26 cellular contexts compared by ENCODE assay signal in the genomic region with DNA sequence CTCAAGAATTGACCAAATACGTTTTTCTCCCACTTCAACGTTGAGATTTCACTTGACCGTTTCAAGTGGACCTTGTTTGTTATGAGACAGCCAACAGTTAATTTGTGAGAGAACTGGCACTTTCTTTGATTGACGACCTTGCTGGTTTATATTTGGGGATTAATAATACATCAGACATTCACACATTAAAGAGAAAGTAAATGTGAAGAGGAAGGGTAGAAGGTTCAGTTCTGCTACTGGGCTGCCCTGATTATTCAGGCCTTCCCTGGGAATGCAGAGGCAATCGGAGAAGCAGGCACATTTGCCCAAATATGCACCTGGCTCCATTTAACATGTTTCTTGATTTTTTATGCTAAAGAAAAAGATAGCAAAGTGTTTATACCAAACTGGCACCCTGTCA.
"Had no signal": no experiment of that assay in that cellular context is flagged by ENCODE, and none has a peak within 500 bp of the region (broad histone marks: within the 10 kb centered on the region; RNA-seq: fewer than 3 reads in every experiment).

No MANE protein-coding gene starts in this region.

- DNase-seq: activated CD4-positive, alpha-beta memory T cell treated with anti-CD3 and anti-CD28 coated beads, Interleukin-2, amount 10 ng/mL, durations not matched to agents 7 days and 5 days; activated CD4-positive, alpha-beta T cell treated with anti-CD3 and anti-CD28 coated beads for 36 hours; activated CD4-positive, alpha-beta T cell treated with anti-CD3 and anti-CD28 coated beads, Interleukin-2, amount 50 U/mL, for 1 hour; activated CD4-positive, CD25-positive, alpha-beta regulatory T cell; activated gamma-delta T cell; activated naive CD4-positive, alpha-beta T cell treated with anti-CD3 and anti-CD28 coated beads for 36 hours; activated T-cell treated with anti-CD3 and anti-CD28 coated beads for 4 hours; activated T-cell treated with anti-CD3 and anti-CD28 coated beads, Interleukin-2, amount 50 U/mL, for 48 hours; amygdala; brain microvascular endothelial cell; cerebellar nuclear complex; Karpas-422; MM.1S; NCI-H1436 treated with DMSO at 0.1 percent for 48 hours; NCI-H345; NCI-H510A; NCI-H526 treated with DMSO at 0.1 percent for 48 hours; PC-3; SHP77; T-helper 17 cell; T-helper 9 cell had no signal

- H3K9me3 ChIP-seq: SJSA1 had no signal

- ATAC-seq: activated CD4-positive, alpha-beta T cell treated with anti-CD3 and anti-CD28 coated beads for 36 hours; activated T-helper 17 cell treated with anti-CD3 and anti-CD28 coated beads, Interleukin-2, amount 50 U/mL, for 72 hours; K562; PC-3; SK-N-SH treated with all-trans-retinoic acid at 6 μM for 48 hours; T-helper 17 cell had no signal

- H3K27ac ChIP-seq: brain microvascular endothelial cell, cardiac muscle cell, SJSA1 had no signal

- H3K27me3 ChIP-seq: brain microvascular endothelial cell, cardiac muscle cell, SJSA1 had no signal

- H3K4me3 ChIP-seq: cardiac muscle cell, K562, SJSA1 had no signal

- H3K4me1 ChIP-seq: SJSA1 had no signal

- H3K36me3 ChIP-seq: brain microvascular endothelial cell, cardiac muscle cell, SJSA1 had no signal
